24 cellular contexts compared by ENCODE assay signal in genomic region chr9:18893051-18893450, GRCh38.
"Had no signal": no experiment of that assay in that cellular context is flagged by ENCODE, and none has a peak within 500 bp of the region (broad histone marks: within the 10 kb centered on the region; RNA-seq: fewer than 3 reads in every experiment).

No MANE protein-coding gene starts in this region.

- H3K4me3 Mint-ChIP-seq: activated CD8-positive, alpha-beta T cell treated with anti-CD3 and anti-CD28 coated beads, Interleukin-2, amount 10 ng/mL, durations not matched to agents 7 days and 5 days; activated naive CD8-positive, alpha-beta T cell treated with anti-CD3 and anti-CD28 coated beads, Interleukin-2, amount 10 ng/mL, durations not matched to agents 7 days and 5 days; T-helper 2 cell treated with Interferon-gamma antibody and Interleukin-4, amounts not matched to agents 5 μg/mL and 100 μg/mL, for 36 hours had no signal

- DNase-seq: activated CD4-positive, alpha-beta T cell treated with anti-CD3 and anti-CD28 coated beads for 48 hours; activated CD4-positive, alpha-beta T cell treated with anti-CD3 and anti-CD28 coated beads, Interleukin-2, amount 50 U/mL, for 4 hours; activated CD8-positive, alpha-beta memory T cell treated with anti-CD3 and anti-CD28 coated beads, Interleukin-2, amount 50 U/mL, for 48 hours; activated CD8-positive, alpha-beta T cell treated with anti-CD3 and anti-CD28 coated beads, Interleukin-2, amount 10 ng/mL, durations not matched to agents 7 days and 5 days; activated naive CD4-positive, alpha-beta T cell treated with anti-CD3 and anti-CD28 coated beads, Interleukin-2, amount 50 U/mL, for 16 hours; activated naive CD8-positive, alpha-beta T cell treated with anti-CD3 and anti-CD28 coated beads, Interleukin-2, amount 10 ng/mL, durations not matched to agents 7 days and 5 days; activated T-cell treated with anti-CD3 and anti-CD28 coated beads, Interleukin-2, amount 50 U/mL, for 1 hour; adrenal gland; anterior cingulate cortex; cerebellar nuclear complex; Kasumi-1; KBM-7; NCI-H1105 treated with DMSO at 0.1 percent for 48 hours; NCI-H1694; NCI-H2029; NK-92 treated with Interleukin-12 subunit alpha and Interleukin-12 subunit beta, amount 100 ng/mL, for 24 hours; OCI-M1; Right ventricle myocardium superior; SJCRH30; SW 1271 had no signal

- ATAC-seq: activated CD4-positive, CD25-positive, alpha-beta regulatory T cell treated with anti-CD3 and anti-CD28 coated beads, Interleukin-2, amount 50 U/mL, for 24 hours; activated CD8-positive, alpha-beta T cell treated with anti-CD3 and anti-CD28 coated beads, Interleukin-2, amount 10 ng/mL, durations not matched to agents 7 days and 5 days; Panc1; SK-N-SH treated with all-trans-retinoic acid at 6 μM for 48 hours had no signal

- H3K27ac Mint-ChIP-seq: activated CD8-positive, alpha-beta T cell treated with anti-CD3 and anti-CD28 coated beads, Interleukin-2, amount 10 ng/mL, durations not matched to agents 7 days and 5 days; activated naive CD8-positive, alpha-beta T cell treated with anti-CD3 and anti-CD28 coated beads, Interleukin-2, amount 10 ng/mL, durations not matched to agents 7 days and 5 days; T-helper 2 cell treated with Interferon-gamma antibody and Interleukin-4, amounts not matched to agents 5 μg/mL and 100 μg/mL, for 36 hours had no signal
